10 cellular contexts compared by ENCODE assay signal in the genomic region with DNA sequence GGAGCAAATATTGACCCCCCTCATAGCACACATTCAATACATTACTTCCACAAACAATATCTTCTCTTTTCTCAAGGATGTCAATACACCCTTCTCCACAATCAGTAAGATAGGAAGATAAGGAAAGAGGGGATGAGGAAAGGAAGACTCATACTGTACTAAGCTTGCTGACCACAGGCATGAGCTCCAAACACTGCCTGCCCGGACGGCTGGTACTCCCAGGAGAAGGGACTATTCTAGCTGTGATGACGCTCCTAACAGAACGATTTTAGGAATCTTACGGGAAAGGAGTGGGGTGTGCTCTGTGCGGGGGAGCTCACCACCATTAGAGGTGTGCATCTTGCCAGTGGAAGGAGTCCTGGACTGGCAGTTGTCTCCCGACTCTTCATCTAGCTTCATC. TPM values are rescaled to one million over a fixed set of nuclear protein-coding genes. Genes with fewer than 3 reads are reported as not detected.
"Had no signal": no experiment of that assay in that cellular context is flagged by ENCODE, and none has a peak within 500 bp of the region (broad histone marks: within the 10 kb centered on the region; RNA-seq: fewer than 3 reads in every experiment).

No MANE protein-coding gene starts in this region.

- H3K27ac Mint-ChIP-seq: HFFc6 had no signal

- H2AFZ ChIP-seq: GM23248 had no signal

- H3K4me3 ChIP-seq: GM23248, HAP-1, K562 had no signal

- H3K4me3 Mint-ChIP-seq: HFFc6 had no signal

- H3K36me3 ChIP-seq: HAP-1 had no signal

- ATAC-seq: HCT116, K562 had no signal

- H3K4me1 ChIP-seq: HAP-1 had no signal

- H3K9me3 ChIP-seq: HAP-1 had no signal

- H3K27ac ChIP-seq: GM23248 had no signal

- DNase-seq: GM23248, GOT3, H7, HFFc6, IMR-90 had no signal

- H3K9ac ChIP-seq: GM23248 had no signal

RNA-seq across cellular contexts. Expression of gene CCN6, which starts 3.9 kb away (rescaled TPM):
- total RNA-seq: GM23248, H4, H7, HFFc6, HT-29, IMR-90 had no signal
- polyA plus RNA-seq: IMR-90 had no signal
